Comparison of ENCODE assay signal across 21 cellular contexts in genomic region chr6:151630387-151630786, GRCh38.
"Had no signal": no experiment of that assay in that cellular context is flagged by ENCODE, and none has a peak within 500 bp of the region (broad histone marks: within the 10 kb centered on the region; RNA-seq: fewer than 3 reads in every experiment).

No MANE protein-coding gene starts in this region.

- H3K9me3 Mint-ChIP-seq: endodermal cell, naive B cell, nephron had no signal

- H3K4me3 Mint-ChIP-seq: endodermal cell, naive B cell, nephron had no signal

- H3K4me1 Mint-ChIP-seq: naive B cell, nephron had no signal

- H3K36me3 Mint-ChIP-seq: naive B cell had no signal

- DNase-seq: effector CD4-positive, alpha-beta T cell; endodermal cell; gastrocnemius medialis; heart right ventricle; islet precursor cell; left lung; mesenchymal stem cell; midbrain; naive B cell; psoas muscle; retina; sigmoid colon; stimulated activated CD4-positive, alpha-beta T cell treated with anti-CD3 and anti-CD28 coated beads, Interleukin-12 subunit alpha, Interleukin-12 subunit beta, amount 100 ng/mL, for 4 hours; stimulated activated naive CD4-positive, alpha-beta T cell; thyroid gland; upper lobe of left lung had no signal

- H3K27ac ChIP-seq: coronary artery, gastrocnemius medialis, left lung, psoas muscle, sigmoid colon, thyroid gland, upper lobe of left lung had no signal

- H3K4me1 ChIP-seq: gastrocnemius medialis, left lung, psoas muscle, sigmoid colon, upper lobe of left lung had no signal

- H3K4me3 ChIP-seq: coronary artery, gastrocnemius medialis, heart right ventricle, left lung, lung, psoas muscle, sigmoid colon, thyroid gland, upper lobe of left lung had no signal

- FAIRE-seq: endothelial cell of umbilical vein, small intestine had no signal

- ATAC-seq: gastrocnemius medialis, left lung, psoas muscle had no signal

- H3K36me3 ChIP-seq: gastrocnemius medialis, heart right ventricle, left lung, sigmoid colon, thyroid gland, upper lobe of left lung had no signal

- H3K9me3 ChIP-seq: gastrocnemius medialis, heart right ventricle, left lung, psoas muscle, sigmoid colon, thyroid gland, upper lobe of left lung had no signal

- H3K27me3 ChIP-seq: gastrocnemius medialis, heart right ventricle, left lung, sigmoid colon, thyroid gland, upper lobe of left lung had no signal

- H3K27ac Mint-ChIP-seq: endodermal cell, naive B cell, nephron had no signal
